8 cellular contexts compared by ENCODE assay signal in genomic region chr1:115976062-115976899, GRCh38. TPM values are rescaled to one million over a fixed set of nuclear protein-coding genes. Genes with fewer than 3 reads are reported as not detected.
DNase-seq lines count a peak whose midpoint lies in the region; ATAC-seq and TF ChIP-seq lines count a peak whose summit lies in the region.

TSS of gene SLC22A15 (plus strand) at chr1:115976513. CDS start at chr1:115976628, 115 bp downstream.

- TF ChIP-seq CTCF in mammary epithelial cell (conservative IDR thresholded peaks at IDR 0.05 in 1 of 2, IDR thresholded peaks at IDR 0.05 in 1 of 2; ENCODE audit: extremely low read depth in 1 of 2, insufficient read depth in 1 of 2, low read depth in 1 of 2, low read length in 2 of 2) (no peak), gastrocnemius medialis (IDR thresholded peaks at IDR 0.05 in 4 of 5, conservative IDR thresholded peaks at IDR 0.05 in 1 of 5) (no peak)

- 0% methylated on average over 4 of the region's 87 CpGs for WGBS in mammary epithelial cell (ENCODE audit: low coverage, missing lambda C conversion rate)

- peak within 1 kb of the TSS; percentile 90 for H2AFZ ChIP-seq in mammary epithelial cell (ENCODE audit: low read depth, low read length)

- CTCF ChIA-PET in mammary epithelial cell (lab: Charles Lee; ENCODE audit: low non-redundant PET), result no interaction called here

- dilution Hi-C loops in mammary epithelial cell (cut with HindIII; ENCODE audit: low sequenced_read_pairs), result loop anchor here (5.0 kb wide), 1 partner anchor 164 kb away; no protein-coding TSS in a partner anchor

- peaks cover 22% of the 10 kb centered on the region for H3K4me1 ChIP-seq in mammary epithelial cell (ENCODE audit: insufficient read depth, low read length)
- H3K4me1 ChIP-seq in gastrocnemius medialis, result no peaks in the 10 kb centered on the region

- peaks cover 49% of the 10 kb centered on the region for H3K79me2 ChIP-seq in mammary epithelial cell (ENCODE audit: insufficient read depth, low read length)

- H3K4me2 ChIP-seq in mammary epithelial cell (ENCODE audit: insufficient read depth, low read depth, low read length), result peak within 1 kb of the TSS; percentile 94

- intact Hi-C loops in mammary epithelial cell (cut with micrococcal nuclease) (loop anchor here (2.0 kb wide), 1 partner anchor 99 kb away; no protein-coding TSS in a partner anchor), gastrocnemius medialis (cut with DNase I; ENCODE audit: low total_unique reads) (no loop called here)

- H3K36me3 ChIP-seq in mammary epithelial cell (ENCODE audit: insufficient read depth, low read length) (no peaks in the 10 kb centered on the region), gastrocnemius medialis (no peaks in the 10 kb centered on the region)

- ATAC-seq in GM21515 (IDR thresholded peaks at IDR 0.05; ENCODE audit: unreplicated experiment) (peak; percentile 85), gastrocnemius medialis (peak; percentile 51 to 53)

- DNase-seq in GF-D8 (lab: John Stamatoyannopoulos, UW), result peak; percentile 59
- peak; percentile 76 for DNase-seq in HT1080 (ENCODE audit: low read depth)
- DNase-seq in T-helper 1 cell, result peak in 4 of 5 donors; percentile 3 to 56 (median 20)
- DNase-seq in mammary epithelial cell, result peak; percentile 55
- DNase-seq in gastrocnemius medialis, result peak; percentile 17 to 26
- no peak for DNase-seq in NCI-H2107 (lab: John Stamatoyannopoulos, UW)

- no peaks in the 10 kb centered on the region for H3K9me3 ChIP-seq in mammary epithelial cell (replicated peaks; ENCODE audit: insufficient read depth, low read length)
- no peaks in the 10 kb centered on the region for H3K9me3 ChIP-seq in iPS-18c (ENCODE audit: control insufficient read depth, insufficient read depth, low read length)
- H3K9me3 ChIP-seq in gastrocnemius medialis, result no peaks in the 10 kb centered on the region

- BruUV-seq in mammary epithelial cell (replicated peaks; lab: Mats Ljungman, UMichigan), result no TSS peak

- peak within 1 kb of the TSS; percentile 85 for H3K9ac ChIP-seq in mammary epithelial cell (ENCODE audit: insufficient read depth, low read length)

- H3K27me3 ChIP-seq in mammary epithelial cell (ENCODE audit: insufficient read depth, low read length) (no peaks in the 10 kb centered on the region), gastrocnemius medialis (peaks cover 14 to 32% (median 15%) of the 10 kb centered on the region in 3 donors)

- H3K27ac ChIP-seq in mammary epithelial cell (ENCODE audit: insufficient read depth, low read depth, low read length), result peak within 1 kb of the TSS; percentile 90
- peak within 1 kb of the TSS; percentile 18 to 38 (median 23) for H3K27ac ChIP-seq in gastrocnemius medialis

- in situ Hi-C loops in mammary epithelial cell (cut with MboI; ENCODE audit: low sequenced_read_pairs in 2 of 2) (loop anchor here in 1 of 2 donors (25.0 kb wide), 1 partner anchor 364 kb away; no protein-coding TSS in a partner anchor), gastrocnemius medialis (cut with MboI; ENCODE audit: low sequenced_read_pairs in 4 of 4) (loop anchor here in 1 of 4 donors (25.0 kb wide), 1 partner anchor 164 kb away; no protein-coding TSS in a partner anchor)

- no peak for TF ChIP-seq POLR2A in gastrocnemius medialis (IDR thresholded peaks at IDR 0.05)

- H4K20me1 ChIP-seq in mammary epithelial cell (ENCODE audit: insufficient read depth, low read length), result no peaks in the 10 kb centered on the region

- H3K4me3 ChIP-seq in mammary epithelial cell (replicated peaks in 1 of 3; ENCODE audit: insufficient read depth in 1 of 3, low read depth in 2 of 3, low read length in 3 of 3) (peak within 1 kb of the TSS; percentile 71 to 79 (median 74)), iPS-18c (ENCODE audit: insufficient read depth, low read depth, low read length) (peak within 1 kb of the TSS; percentile 75), gastrocnemius medialis (peak within 1 kb of the TSS; percentile 45 to 53 (median 48))

RNA-seq across cellular contexts. Expression of gene SLC22A15, which starts in this region (rescaled TPM):
- total RNA-seq in HT1080 (2014; rRNA removed; shearing (Covaris generic)), result 1.6 and 3.2 TPM in 2 replicates
- polyA plus RNA-seq in HT1080 (2015; cell fraction: cytosol; rRNA removed), result 2.1 and 4.2 TPM in 2 replicates
- polyA plus RNA-seq in HT1080 (2015; cell fraction: nucleus; rRNA removed), result 23.5 and 24.1 TPM in 2 replicates
- total RNA-seq in mammary epithelial cell (10 to 100 TPM; 43.6 to 51.2 TPM), gastrocnemius medialis (under 1 TPM; 0.15 to 0.62 (median 0.41) TPM)
- 6.4 TPM for polyA plus RNA-seq in mammary epithelial cell
- polyA minus RNA-seq in mammary epithelial cell, result 5.1 TPM

Comparison
In these comparisons a context has a peak if more than half of its experiments do, and no peak if none do; other contexts are left out.
1. RNA of gene SLC22A15 (total RNA-seq): 43.6 to 51.2 TPM in mammary epithelial cell; 1.6 to 3.2 TPM in HT1080 and 0.15 to 0.62 TPM in gastrocnemius medialis; every median in the first group is over 10 times any median in the second.
2. Peak in DNase-seq, ATAC-seq, H3K4me3 ChIP-seq and H3K27ac ChIP-seq in gastrocnemius medialis; RNA of the gene not detected or under 1 TPM.
3. Peak in every context shown above with its lines, with median percentiles within 50 percentile points of each other: H3K4me3 ChIP-seq.